Comparison of ENCODE assay signal across 1 cellular context in genomic region chrX:46758956-46759644, GRCh38.
A peak's percentile ranks its signal among the peaks of the same experiment; 100 is the strongest.
TF ChIP-seq lines count a peak whose summit lies in the region.

TSS of gene SLC9A7 (minus strand) at chrX:46759118. CDS start at chrX:46759029, 89 bp downstream.

TF ChIP-seq in GM12878, 131 proteins besides CTCF, POLR2A, EP300 and RAD21 (continued from another document and continues in another):
- TF ChIP-seq SP1 (IDR thresholded peaks at IDR 0.05; ENCODE audit: low read depth, low read length) = no peak
- no peak for TF ChIP-seq PAX5 (IDR thresholded peaks at IDR 0.05; ENCODE audit: borderline replicate concordance, low read depth, low read length)
- peak; percentile 52; the same call in 1 of the 2 replicates for TF ChIP-seq DPF2 (IDR thresholded peaks at IDR 0.05)
- peak in 1 of 2 experiments; percentile 78; a peak in 1 of 3 replicates for TF ChIP-seq EGR1 (IDR thresholded peaks at IDR 0.05; ENCODE audit: borderline replicate concordance in 1 of 2, low read depth in 2 of 2, low read length in 2 of 2)
- no peak for TF ChIP-seq EED (IDR thresholded peaks at IDR 0.05; ENCODE audit: low read depth)
- TF ChIP-seq CBFB (IDR thresholded peaks at IDR 0.05; ENCODE audit: low read depth) = no peak; the same call in 1 of the 2 replicates
- no peak for TF ChIP-seq CHD4 (IDR thresholded peaks at IDR 0.05)
- no peak for TF ChIP-seq ZBTB11 (CRISPR knock-in tag; IDR thresholded peaks at IDR 0.05)
- 0 out of 4 replicates have a peak, but pooled peaks of 1 of the 2 experiments have one; percentile 4 for TF ChIP-seq SRF (IDR thresholded peaks at IDR 0.05; ENCODE audit: low read depth in 2 of 2, low read length in 2 of 2)
- no peak for TF ChIP-seq BMI1 (IDR thresholded peaks at IDR 0.05; ENCODE audit: borderline replicate concordance)
- no peak for TF ChIP-seq USF2 (IDR thresholded peaks at IDR 0.05; ENCODE audit: borderline replicate concordance, low read depth, low read length)
- peak; percentile 20; the same call in 1 of the 2 replicates for TF ChIP-seq PKNOX1 (IDR thresholded peaks at IDR 0.05)
- TF ChIP-seq IKZF1 (conservative IDR thresholded peaks at IDR 0.05) = peak; percentile 78
- TF ChIP-seq NBN (IDR thresholded peaks at IDR 0.05) = no peak
- peak; percentile 74; the same call in 1 of the 2 replicates for TF ChIP-seq LARP7 (IDR thresholded peaks at IDR 0.05)
- 0 out of 2 replicates have a peak, but pooled peaks have one; percentile 33 for TF ChIP-seq ZNF687 (IDR thresholded peaks at IDR 0.05)
- no peak for TF ChIP-seq SMAD5 (IDR thresholded peaks at IDR 0.05; ENCODE audit: low read depth)
- TF ChIP-seq FOXM1 (IDR thresholded peaks at IDR 0.05; ENCODE audit: low read depth, low read length) = no peak
- no peak for TF ChIP-seq NRF1 (conservative IDR thresholded peaks at IDR 0.05; ENCODE audit: low read depth, low read length)
- no peak for TF ChIP-seq TBL1XR1 (IDR thresholded peaks at IDR 0.05; ENCODE audit: low read depth, low read length)
- TF ChIP-seq E2F8 (IDR thresholded peaks at IDR 0.05; ENCODE audit: low read depth, partially characterized antibody) = no peak
- no peak for TF ChIP-seq FOS (IDR thresholded peaks at IDR 0.05; ENCODE audit: borderline replicate concordance, extremely low read depth, insufficient read length)
- TF ChIP-seq WRNIP1 (IDR thresholded peaks at IDR 0.05; ENCODE audit: borderline replicate concordance, low read depth, low read length) = no peak
- no peak for TF ChIP-seq ZNF592 (IDR thresholded peaks at IDR 0.05)
- TF ChIP-seq ZNF217 (IDR thresholded peaks at IDR 0.05) = no peak
- TF ChIP-seq USF1 (IDR thresholded peaks at IDR 0.05; ENCODE audit: borderline replicate concordance, extremely low read length, insufficient read depth, low read depth, low read length) = no peak
- TF ChIP-seq CREB1 (IDR thresholded peaks at IDR 0.05; ENCODE audit: low read depth) = no peak
- TF ChIP-seq MTA3 (IDR thresholded peaks at IDR 0.05; ENCODE audit: borderline replicate concordance, low read length) = no peak
- no peak for TF ChIP-seq POLR2AphosphoS2 (IDR thresholded peaks at IDR 0.05; ENCODE audit: low read depth, low read length)
- TF ChIP-seq ZBTB4 (CRISPR knock-in tag; IDR thresholded peaks at IDR 0.05) = no peak
- no peak for TF ChIP-seq STAT3 (IDR thresholded peaks at IDR 0.05; ENCODE audit: low read depth, low read length)
